In genomic region chr20:19756756-19757486, GRCh38 we compare ENCODE assay signal across 7 cellular contexts. TPM values are rescaled to one million over a fixed set of nuclear protein-coding genes. Genes with fewer than 3 reads are reported as not detected.
DNase-seq lines count a peak whose midpoint lies in the region; ATAC-seq and TF ChIP-seq lines count a peak whose summit lies in the region.

No MANE protein-coding gene starts in this region.

- ATAC-seq in body of pancreas (no peak), GM21723 (IDR thresholded peaks at IDR 0.05; ENCODE audit: unreplicated experiment) (no peak), HG03342 (IDR thresholded peaks at IDR 0.05; ENCODE audit: unreplicated experiment) (no peak)

- TF ChIP-seq CTCF in MM.1S (IDR thresholded peaks at IDR 0.05; ENCODE audit: low read length) = no peak
- no peak for TF ChIP-seq CTCF in body of pancreas (IDR thresholded peaks at IDR 0.05)
- no peak for TF ChIP-seq CTCF in lower leg skin (IDR thresholded peaks at IDR 0.05)
- TF ChIP-seq CTCF in tibial artery (IDR thresholded peaks at IDR 0.05) = no peak

- peak overlapping the region; percentile 56; the same call in 1 of the 2 replicates for H3K9ac ChIP-seq in MM.1S (ENCODE audit: low read length)

- peak overlapping the region; percentile 92 for H2AFZ ChIP-seq in MM.1S (ENCODE audit: low read length)

- no peaks in the 10 kb centered on the region for H4K20me1 ChIP-seq in MM.1S (ENCODE audit: insufficient read depth, low read length)

- no peak overlapping the region for H3K27ac ChIP-seq in MM.1S (ENCODE audit: low read length)
- H3K27ac ChIP-seq in body of pancreas = peak overlapping the region; percentile 89 to 97 (median 92)
- peak overlapping the region; percentile 94 to 98 for H3K27ac ChIP-seq in tibial artery

- H3K27me3 ChIP-seq in MM.1S (replicated peaks; ENCODE audit: insufficient read depth, low read length) (no peaks in the 10 kb centered on the region), body of pancreas (no peaks in the 10 kb centered on the region), tibial artery (no peaks in the 10 kb centered on the region)

- no peaks in the 10 kb centered on the region for H3K79me2 ChIP-seq in MM.1S (ENCODE audit: low read length)

- no peaks in the 10 kb centered on the region for H3K9me2 ChIP-seq in MM.1S (replicated peaks; ENCODE audit: insufficient read depth, low read length)

- H3K4me2 ChIP-seq in MM.1S (ENCODE audit: low read depth, low read length) = peak overlapping the region; percentile 99

- no peak for TF ChIP-seq POLR2A in body of pancreas (IDR thresholded peaks at IDR 0.05)
- no peak for TF ChIP-seq POLR2A in lower leg skin (IDR thresholded peaks at IDR 0.05)

- H3K4me3 ChIP-seq in MM.1S (ENCODE audit: low read length) = peak overlapping the region; percentile 68
- peak overlapping the region; percentile 68 to 80 for H3K4me3 ChIP-seq in body of pancreas
- H3K4me3 ChIP-seq in lower leg skin (ENCODE audit: low read depth, poor library complexity, severe bottlenecking) = peak overlapping the region; percentile 78
- H3K4me3 ChIP-seq in tibial artery = peak overlapping the region; percentile 80 to 85

- H3K9me3 ChIP-seq in MM.1S (replicated peaks; ENCODE audit: insufficient read depth, low read length) (no peaks in the 10 kb centered on the region), body of pancreas (no peaks in the 10 kb centered on the region), tibial artery (no peaks in the 10 kb centered on the region)

- H3F3A ChIP-seq in MM.1S (ENCODE audit: insufficient read depth, low read length) = peaks cover 8% of the 10 kb centered on the region; the same call in 1 of the 2 replicates

- 6 to 7% methylated on average over 14 to 22 of the region's 22 CpGs for whole genome bisulfite sequencing in body of pancreas, 2 donors
- whole genome bisulfite sequencing in lower leg skin, 2 donors = 24 to 25% methylated on average over 22 of the region's 22 CpGs

- peaks cover 6% of the 10 kb centered on the region; the same call in 1 of the 2 replicates for H3K4me1 ChIP-seq in MM.1S (ENCODE audit: low read length)
- peaks cover 42% of the 10 kb centered on the region for H3K4me1 ChIP-seq in body of pancreas
- H3K4me1 ChIP-seq in tibial artery = peaks cover 0 to 34% (median 24%) of the 10 kb centered on the region in 4 donors

- intact Hi-C loops in body of pancreas (cut with DNase I) (no loop called here), lower leg skin (cut with DNase I; ENCODE audit: low total_unique reads) (no loop called here), tibial artery (cut with DNase I; ENCODE audit: low total_unique reads) (loop anchor here (5.0 kb wide), 1 partner anchor 65 kb away; no protein-coding TSS in a partner anchor)

- no peaks in the 10 kb centered on the region for H3K36me3 ChIP-seq in MM.1S (replicated peaks; ENCODE audit: insufficient read depth, low read length)
- no peaks in the 10 kb centered on the region for H3K36me3 ChIP-seq in body of pancreas (replicated peaks in 1 of 2; ENCODE audit: insufficient read depth in 1 of 2, low read depth in 2 of 2)
- no peaks in the 10 kb centered on the region for H3K36me3 ChIP-seq in tibial artery

- DNase-seq in MM.1S (no peak), body of pancreas (peak; percentile 19 to 47 (median 30)), lower leg skin (ENCODE audit: low spot score in 2 of 2) (peak in 1 of 2 donors; percentile 56), tibial artery (no peak), T-helper 1 cell (no peak)

RNA-seq across cellular contexts. Expression of gene RIN2, which starts 1.1 kb away (rescaled TPM):
- total RNA-seq in body of pancreas (10 to 100 TPM; 20.4 to 34.0 TPM), lower leg skin (10 to 100 TPM; 60.9 to 88.3 (median 83.2) TPM)

Comparison
In these comparisons a context has a peak if more than half of its experiments do, and no peak if none do; other contexts are left out.
1. DNase-seq: peak in body of pancreas (4 of 4); none in MM.1S (single experiment), tibial artery (0 of 2) and T-helper 1 cell (0 of 5).
2. Peak in every context shown above with its lines, with median percentiles within 50 percentile points of each other: H3K4me3 ChIP-seq.